ENCODE assay signal across 19 cellular contexts in the genomic region with DNA sequence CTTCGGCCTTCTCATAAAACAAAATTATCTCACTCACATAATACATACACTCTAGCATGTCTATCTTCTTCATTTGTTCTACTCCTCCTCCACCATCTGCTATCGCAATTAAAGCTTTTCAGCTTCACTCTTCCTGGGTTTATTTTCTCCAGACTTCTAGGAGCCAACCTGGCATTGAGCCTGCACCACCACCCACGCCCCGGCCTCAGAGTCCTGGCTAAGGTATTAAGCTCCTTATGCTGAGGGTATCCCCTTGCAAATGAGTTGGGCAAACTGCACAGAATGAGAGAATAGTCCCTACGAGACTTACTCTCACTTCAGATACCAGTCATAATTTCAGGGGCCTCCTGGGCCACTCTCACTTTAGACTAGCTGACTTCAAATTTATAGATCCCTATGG.
A peak's percentile ranks its signal among the peaks of the same experiment; 100 is the strongest.
DNase-seq lines count a peak whose midpoint lies in the region; ATAC-seq and TF ChIP-seq lines count a peak whose summit lies in the region.
"Had no signal": no experiment of that assay in that cellular context is flagged by ENCODE, and none has a peak within 500 bp of the region (broad histone marks: within the 10 kb centered on the region; RNA-seq: fewer than 3 reads in every experiment).

No MANE protein-coding gene starts in this region.

- no peak overlapping the region for H3K4me3 ChIP-seq in WERI-Rb-1 (ENCODE audit: low read depth, low read length)
- H3K4me3 ChIP-seq: SK-N-MC had no signal

- ATAC-seq in GM21786 (IDR thresholded peaks at IDR 0.05; ENCODE audit: unreplicated experiment), result no peak
- ATAC-seq: T-cell had no signal

- H3K27me3 Mint-ChIP-seq in activated naive CD4-positive, alpha-beta T cell treated with anti-CD3 and anti-CD28 coated beads, Interleukin-2, amount 10 ng/mL, durations not matched to agents 7 days and 5 days, result no peaks in the 10 kb centered on the region
- H3K27me3 Mint-ChIP-seq: B cell, T-cell had no signal

- H3K9me3 Mint-ChIP-seq in activated naive CD4-positive, alpha-beta T cell treated with anti-CD3 and anti-CD28 coated beads, Interleukin-2, amount 10 ng/mL, durations not matched to agents 7 days and 5 days, result peaks cover 14% of the 10 kb centered on the region
- H3K9me3 Mint-ChIP-seq: H9 had no signal

- H3K27me3 ChIP-seq in WERI-Rb-1 (ENCODE audit: insufficient read depth, low read depth, severe bottlenecking), result no peaks in the 10 kb centered on the region

- CTCF ChIA-PET in activated naive CD4-positive, alpha-beta T cell treated with anti-CD3 and anti-CD28 coated beads, Interleukin-2, amount 10 ng/mL, durations not matched to agents 7 days and 5 days (lab: Charles Lee), result no interaction called here

- H3K36me3 ChIP-seq in WERI-Rb-1, result no peaks in the 10 kb centered on the region

- H3K4me3 Mint-ChIP-seq in activated naive CD4-positive, alpha-beta T cell treated with anti-CD3 and anti-CD28 coated beads, Interleukin-2, amount 10 ng/mL, durations not matched to agents 7 days and 5 days, result no peak overlapping the region
- H3K4me3 Mint-ChIP-seq: B cell, H9, T-cell had no signal

- no peaks in the 10 kb centered on the region for H3K36me3 Mint-ChIP-seq in activated naive CD4-positive, alpha-beta T cell treated with anti-CD3 and anti-CD28 coated beads, Interleukin-2, amount 10 ng/mL, durations not matched to agents 7 days and 5 days
- H3K36me3 Mint-ChIP-seq: T-cell had no signal

- no peak overlapping the region; the same call in 1 of the 2 replicates for H3K27ac ChIP-seq in WERI-Rb-1
- H3K27ac ChIP-seq: HL-60, SK-N-MC had no signal

- no peak overlapping the region for H3K27ac Mint-ChIP-seq in activated naive CD4-positive, alpha-beta T cell treated with anti-CD3 and anti-CD28 coated beads, Interleukin-2, amount 10 ng/mL, durations not matched to agents 7 days and 5 days
- H3K27ac Mint-ChIP-seq: B cell, H9, T-cell had no signal

- no peak for TF ChIP-seq CTCF in WERI-Rb-1 (IDR thresholded peaks at IDR 0.05; ENCODE audit: low read depth, low read length)

- H3K9me3 ChIP-seq in WERI-Rb-1 (ENCODE audit: severe bottlenecking), result peaks cover 5% of the 10 kb centered on the region

- peak; percentile 6 for DNase-seq in NCI-H82 (lab: John Stamatoyannopoulos, UW)
- no peak for DNase-seq in NCI-H82 treated with DMSO at 0.1 percent for 48 hours (lab: John Stamatoyannopoulos, UW; ENCODE audit: unreplicated experiment)
- peak; percentile 82 for DNase-seq in NCI-H2171 (lab: John Stamatoyannopoulos, UW)
- peak; percentile 66 for DNase-seq in WERI-Rb-1
- peak; percentile 19 for DNase-seq in superior temporal gyrus (ENCODE audit: extremely low spot score)
- no peak for DNase-seq in SW 1271 (lab: John Stamatoyannopoulos, UW)
- no peak for DNase-seq in activated naive CD4-positive, alpha-beta T cell treated with anti-CD3 and anti-CD28 coated beads, Interleukin-2, amount 10 ng/mL, durations not matched to agents 7 days and 5 days
- DNase-seq: DMS53, H9, IMR-90, NCI-H187, NCI-H526 treated with DMSO at 0.1 percent for 48 hours, OCI-M1, SHP77, T-cell had no signal

- H3K4me1 Mint-ChIP-seq in activated naive CD4-positive, alpha-beta T cell treated with anti-CD3 and anti-CD28 coated beads, Interleukin-2, amount 10 ng/mL, durations not matched to agents 7 days and 5 days, result no peaks in the 10 kb centered on the region
- H3K4me1 Mint-ChIP-seq: B cell, H9, T-cell had no signal

Comparison
In these comparisons a context has a peak if more than half of its experiments do, and no peak if none do; other contexts are left out.
1. DNase-seq: peak in NCI-H82 (single experiment), NCI-H2171 (single experiment), WERI-Rb-1 (single experiment) and superior temporal gyrus (single experiment); none in NCI-H82 treated with DMSO at 0.1 percent for 48 hours (single experiment), SW 1271 (0 of 2) and activated naive CD4-positive, alpha-beta T cell treated with anti-CD3 and anti-CD28 coated beads, Interleukin-2, amount 10 ng/mL, durations not matched to agents 7 days and 5 days (single experiment).